24 cellular contexts compared by ENCODE assay signal in genomic region chr13:101035119-101035620, GRCh38.
"Had no signal": no experiment of that assay in that cellular context is flagged by ENCODE, and none has a peak within 500 bp of the region (broad histone marks: within the 10 kb centered on the region; RNA-seq: fewer than 3 reads in every experiment).

No MANE protein-coding gene starts in this region.

- H3K27me3 ChIP-seq: MG63, SJSA1 had no signal

- FAIRE-seq: HTR-8/SVneo, RCC 7860 had no signal

- H3K27ac ChIP-seq: HL-60, SJSA1, SK-N-MC had no signal

- H3K9me3 ChIP-seq: MG63, SJSA1 had no signal

- ATAC-seq: T-cell had no signal

- H3K4me1 ChIP-seq: SJSA1 had no signal

- H3K4me3 ChIP-seq: MG63, SJSA1, SK-N-MC had no signal

- H3K36me3 ChIP-seq: MG63, SJSA1 had no signal

- DNase-seq: KBM-7, MG63, NCI-H1048, NCI-H1105, NCI-H1417, NCI-H1436 treated with DMSO at 0.1 percent for 48 hours, NCI-H1694, NCI-H187 treated with DMSO at 0.1 percent for 48 hours, NCI-H2029 treated with DMSO at 0.1 percent for 48 hours, NCI-H2171 treated with DMSO at 0.1 percent for 48 hours, NCI-H345, NCI-H446 treated with DMSO at 0.1 percent for 48 hours, NCI-H510A treated with DMSO at 0.1 percent for 48 hours, NCI-H526, NCI-H82, Right ventricle myocardium superior, RPMI8226, SIG-M5, T-cell had no signal
